31 cellular contexts compared by ENCODE assay signal in the genomic region with DNA sequence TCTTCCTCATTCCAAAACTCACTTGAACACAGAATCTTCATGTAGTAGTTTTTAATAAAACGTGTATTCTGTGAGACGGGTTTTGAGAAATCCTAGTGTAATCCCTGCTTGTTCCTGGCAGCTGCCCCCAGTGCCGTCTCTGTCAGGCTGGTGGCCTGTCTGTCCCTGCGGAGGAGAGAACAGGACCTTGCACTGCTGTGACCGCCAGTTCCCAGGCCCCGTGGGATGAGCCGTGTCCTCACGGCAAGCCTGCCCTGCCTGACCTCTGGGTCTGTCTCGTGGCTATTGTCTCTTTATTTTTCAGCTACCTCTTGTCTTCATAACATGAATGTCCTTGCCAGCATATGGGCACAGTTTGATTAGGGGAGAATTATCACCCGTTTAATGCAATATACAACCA.
"Had no signal": no experiment of that assay in that cellular context is flagged by ENCODE, and none has a peak within 500 bp of the region (broad histone marks: within the 10 kb centered on the region; RNA-seq: fewer than 3 reads in every experiment).

No MANE protein-coding gene starts in this region.

- DNase-seq: activated CD4-positive, alpha-beta memory T cell treated with anti-CD3 and anti-CD28 coated beads for 36 hours; activated CD4-positive, alpha-beta T cell treated with anti-CD3 and anti-CD28 coated beads for 36 hours; activated CD4-positive, alpha-beta T cell treated with anti-CD3 and anti-CD28 coated beads, Interleukin-2, amount 50 U/mL, for 1 hour; activated CD8-positive, alpha-beta memory T cell treated with anti-CD3 and anti-CD28 coated beads, Interleukin-2, amount 50 U/mL, for 4 hours; activated gamma-delta T cell treated with Interleukin-2 at 50 U/mL for 16 hours; activated naive CD4-positive, alpha-beta T cell treated with anti-CD3 and anti-CD28 coated beads for 36 hours; activated T-cell treated with anti-CD3 and anti-CD28 coated beads for 4 hours; activated T-cell treated with anti-CD3 and anti-CD28 coated beads, Interleukin-2, amount 50 U/mL, for 4 hours; adrenal gland; central memory CD4-positive, alpha-beta T cell; Karpas-422; MG63; NCI-H1048; NCI-H1105 treated with DMSO at 0.1 percent for 48 hours; NCI-H1436 treated with DMSO at 0.1 percent for 48 hours; NCI-H1694 treated with DMSO at 0.1 percent for 48 hours; NCI-H2029; NCI-H345; NCI-H524 treated with DMSO at 0.1 percent for 48 hours; Peyer's patch; RPMI8226; SHP77 treated with DMSO at 0.1 percent for 48 hours; SK-N-SH had no signal

- H3K9ac ChIP-seq: SK-N-SH had no signal

- H3K4me3 ChIP-seq: adrenal gland, MG63, Peyer's patch, SJSA1 had no signal

- H3K27ac ChIP-seq: adrenal gland, Peyer's patch, SJSA1 had no signal

- H3K4me1 ChIP-seq: adrenal gland, Peyer's patch had no signal

- H3K4me3 Mint-ChIP-seq: activated CD4-positive, alpha-beta memory T cell treated with anti-CD3 and anti-CD28 coated beads for 36 hours; activated CD4-positive, alpha-beta T cell treated with anti-CD3 and anti-CD28 coated beads for 36 hours; activated naive CD4-positive, alpha-beta T cell treated with anti-CD3 and anti-CD28 coated beads for 36 hours; activated T-cell treated with anti-CD3 and anti-CD28 coated beads, Interleukin-2, amount 50 U/mL, for 4 hours; activated T-helper 1 cell treated with anti-CD3 and anti-CD28 coated beads, Interleukin-12 subunit alpha, Interleukin-12 subunit beta, Interleukin-2, Interleukin-4 antibody, amounts not matched to agents 30 ng/mL and 10 ng/mL and 1 ng/mL, durations not matched to agents 14 hours and 24 hours and 36 hours; brain; T-helper 1 cell treated with Interleukin-12 subunit alpha and Interleukin-12 subunit beta and Interleukin-4 antibody, amounts not matched to agents 30 μg/mL and 1 μg/mL, for 36 hours; T-helper 2 cell treated with Interferon-gamma antibody and Interleukin-4, amounts not matched to agents 5 μg/mL and 100 μg/mL, for 36 hours; WTC11 had no signal

- H3K36me3 Mint-ChIP-seq: activated CD4-positive, alpha-beta memory T cell treated with anti-CD3 and anti-CD28 coated beads for 36 hours; activated naive CD4-positive, alpha-beta T cell treated with anti-CD3 and anti-CD28 coated beads, Interleukin-2, amount 50 U/mL, for 72 hours; brain; WTC11 had no signal

- H3K9me3 Mint-ChIP-seq: activated CD4-positive, alpha-beta memory T cell treated with anti-CD3 and anti-CD28 coated beads for 36 hours; activated naive CD4-positive, alpha-beta T cell treated with anti-CD3 and anti-CD28 coated beads for 36 hours; activated naive CD4-positive, alpha-beta T cell treated with anti-CD3 and anti-CD28 coated beads, Interleukin-2, amount 50 U/mL, for 72 hours; activated T-cell treated with anti-CD3 and anti-CD28 coated beads, Interleukin-2, amount 50 U/mL, for 4 hours; activated T-helper 1 cell treated with anti-CD3 and anti-CD28 coated beads, Interleukin-12 subunit alpha, Interleukin-12 subunit beta, Interleukin-2, Interleukin-4 antibody, amounts not matched to agents 30 ng/mL and 10 ng/mL and 1 ng/mL, durations not matched to agents 14 hours and 24 hours and 36 hours; T-helper 1 cell treated with Interleukin-12 subunit alpha and Interleukin-12 subunit beta and Interleukin-4 antibody, amounts not matched to agents 30 μg/mL and 1 μg/mL, for 36 hours; T-helper 2 cell treated with Interferon-gamma antibody and Interleukin-4, amounts not matched to agents 5 μg/mL and 100 μg/mL, for 36 hours; WTC11 had no signal

- H3K4me2 ChIP-seq: SK-N-SH had no signal

- H3K9me3 ChIP-seq: adrenal gland, MG63, Peyer's patch, SJSA1, SK-N-SH had no signal

- H3K27ac Mint-ChIP-seq: activated CD4-positive, alpha-beta memory T cell treated with anti-CD3 and anti-CD28 coated beads for 36 hours; activated CD4-positive, alpha-beta T cell treated with anti-CD3 and anti-CD28 coated beads for 36 hours; activated naive CD4-positive, alpha-beta T cell treated with anti-CD3 and anti-CD28 coated beads for 36 hours; activated naive CD4-positive, alpha-beta T cell treated with anti-CD3 and anti-CD28 coated beads, Interleukin-2, amount 50 U/mL, for 72 hours; activated T-helper 1 cell treated with anti-CD3 and anti-CD28 coated beads, Interleukin-12 subunit alpha, Interleukin-12 subunit beta, Interleukin-2, Interleukin-4 antibody, amounts not matched to agents 30 ng/mL and 10 ng/mL and 1 ng/mL, durations not matched to agents 14 hours and 24 hours and 36 hours; T-helper 1 cell treated with Interleukin-12 subunit alpha and Interleukin-12 subunit beta and Interleukin-4 antibody, amounts not matched to agents 30 μg/mL and 1 μg/mL, for 36 hours; T-helper 2 cell treated with Interferon-gamma antibody and Interleukin-4, amounts not matched to agents 5 μg/mL and 100 μg/mL, for 36 hours; WTC11 had no signal

- H3K4me1 Mint-ChIP-seq: activated CD4-positive, alpha-beta T cell treated with anti-CD3 and anti-CD28 coated beads for 36 hours had no signal

- ATAC-seq: activated CD4-positive, alpha-beta T cell treated with anti-CD3 and anti-CD28 coated beads for 36 hours; activated CD4-positive, CD25-positive, alpha-beta regulatory T cell treated with anti-CD3 and anti-CD28 coated beads, Interleukin-2, amount 50 U/mL, for 24 hours; activated naive CD4-positive, alpha-beta T cell treated with anti-CD3 and anti-CD28 coated beads, Interleukin-2, amount 50 U/mL, for 72 hours; activated T-cell treated with anti-CD3 and anti-CD28 coated beads, Interleukin-2, amount 50 U/mL, for 4 hours; WTC11 had no signal

- H3K27me3 ChIP-seq: adrenal gland, MG63, Peyer's patch, SJSA1 had no signal

- H3K36me3 ChIP-seq: adrenal gland, MG63, Peyer's patch, SJSA1 had no signal
